8 cellular contexts compared by ENCODE assay signal in genomic region chr20:32109392-32110172, GRCh38. TPM values are rescaled to one million over a fixed set of nuclear protein-coding genes. Genes with fewer than 3 reads are reported as not detected.
DNase-seq lines count a peak whose midpoint lies in the region; ATAC-seq, FAIRE-seq and TF ChIP-seq lines count a peak whose summit lies in the region.

TM9SF4 (plus strand) TSS chr20:32109714; CDS start chr20:32109741, 27 bp downstream.

- peak within 1 kb of the TSS; percentile 97 for H3K4me3 ChIP-seq in WI38 (ENCODE audit: low read depth, low read length)
- peak within 1 kb of the TSS; percentile 58 for H3K4me3 ChIP-seq in bronchial epithelial cell (ENCODE audit: low read depth, low read length)
- H3K4me3 ChIP-seq in small intestine (ENCODE audit: low read depth in 1 of 2, low read length in 2 of 2) = peak within 1 kb of the TSS; percentile 81 to 91

- H3K27me3 ChIP-seq in bronchial epithelial cell (ENCODE audit: control insufficient read depth, insufficient read depth, low read length) (no peaks in the 10 kb centered on the region), small intestine (ENCODE audit: control insufficient read depth in 2 of 2, insufficient read depth in 2 of 2, low read length in 2 of 2) (no peaks in the 10 kb centered on the region)

- TF ChIP-seq CTCF in WI38 (IDR thresholded peaks at IDR 0.05; ENCODE audit: low read depth, low read length) (no peak), bronchial epithelial cell (IDR thresholded peaks at IDR 0.05; ENCODE audit: insufficient read depth, low read length, severe bottlenecking) (no peak)

- in situ Hi-C loops in ACHN (cut with HindIII; ENCODE audit: low pct_ligation_motif_present, low pct_unique_long_range_greater_than_20kb, low sequenced_read_pairs) = no loop called here

- no peaks in the 10 kb centered on the region for H3K9me3 ChIP-seq in small intestine (ENCODE audit: control insufficient read depth, low read depth)

- peak; percentile 93 for DNase-seq in ACHN
- peak; percentile 98 for DNase-seq in NCI-H2227 (lab: John Stamatoyannopoulos, UW; ENCODE audit: unreplicated experiment)
- DNase-seq in bronchial epithelial cell (ENCODE audit: low read depth) = peak; percentile 83
- peak; percentile 91 for DNase-seq in iPS-NIHi11 (ENCODE audit: low spot score)
- peak; percentile 94 for DNase-seq in small intestine

- peak within 1 kb of the TSS; percentile 95 to 98 for H3K27ac ChIP-seq in small intestine (ENCODE audit: low read depth in 1 of 2, low read length in 1 of 2)

- WGBS in small intestine, 3 donors = 0 to 1% (median 0%) methylated on average over 35 to 38 of the region's 38 CpGs

- FAIRE-seq in bronchial epithelial cell (lab: Jason Lieb, UNC) (no peak), small intestine (lab: Jason Lieb, UNC) (no peak)

- ATAC-seq in GM18873 (IDR thresholded peaks at IDR 0.05; ENCODE audit: low FRiP score, unreplicated experiment) (peak; percentile 74), HG03139 (IDR thresholded peaks at IDR 0.05; ENCODE audit: unreplicated experiment) (peak; percentile 75)

- no peaks in the 10 kb centered on the region for H3K36me3 ChIP-seq in bronchial epithelial cell (ENCODE audit: control insufficient read depth, insufficient read depth, low read length)
- H3K36me3 ChIP-seq in small intestine (ENCODE audit: control insufficient read depth in 2 of 2, insufficient read depth in 2 of 2, low read length in 2 of 2) = no peaks in the 10 kb centered on the region

- H3K4me1 ChIP-seq in small intestine (ENCODE audit: control insufficient read depth in 2 of 2, insufficient read depth in 1 of 2, low read depth in 1 of 2, low read length in 1 of 2) = peaks cover 5 to 11% of the 10 kb centered on the region in 2 donors

RNA-seq across cellular contexts. Expression of gene TM9SF4, which starts in this region (rescaled TPM):
- total RNA-seq in bronchial epithelial cell = 19.0 and 22.0 TPM in 2 replicates
- 10 to 100 TPM; 10.5 to 27.4 (median 13.0) TPM for polyA plus RNA-seq in small intestine

Comparison
In these comparisons a context has a peak if more than half of its experiments do, and no peak if none do; other contexts are left out.
1. Peak in every context shown above with its lines: DNase-seq, ATAC-seq, H3K4me3 ChIP-seq and H3K27ac ChIP-seq.